1 cellular context compared by ENCODE assay signal in the genomic region with DNA sequence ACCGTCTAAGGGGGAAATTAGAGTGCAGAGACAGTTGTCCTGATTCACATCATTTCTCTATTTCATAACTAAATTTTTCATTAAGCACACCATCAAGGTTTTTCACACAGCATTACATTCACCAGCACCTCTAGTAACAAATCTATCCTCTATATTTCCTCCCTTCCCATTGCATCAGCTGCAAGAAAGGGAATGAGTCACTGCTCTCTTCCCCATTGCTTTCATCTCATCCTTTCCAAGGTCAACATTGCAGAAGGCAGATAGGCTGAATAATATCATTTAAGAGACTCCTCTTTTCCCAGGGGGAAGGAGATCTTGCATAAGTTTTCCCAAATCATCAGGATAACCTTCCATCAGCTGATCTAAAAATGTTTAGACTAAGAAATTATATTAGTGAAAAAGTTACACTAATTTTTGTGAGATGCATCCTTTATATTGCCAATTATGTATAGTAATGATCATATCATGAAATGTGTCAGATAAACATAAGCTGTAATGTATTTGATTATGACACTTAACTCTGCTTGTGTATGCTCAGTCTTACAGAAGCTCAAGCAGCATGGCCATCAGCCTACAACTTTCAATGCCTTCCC.
TF ChIP-seq lines count a peak whose summit lies in the region.

No MANE protein-coding gene starts in this region.

TF ChIP-seq in K562, 482 proteins besides CTCF, POLR2A, EP300 and RAD21 (continued from another document and continues in another):
- TF ChIP-seq, protein P1, sequence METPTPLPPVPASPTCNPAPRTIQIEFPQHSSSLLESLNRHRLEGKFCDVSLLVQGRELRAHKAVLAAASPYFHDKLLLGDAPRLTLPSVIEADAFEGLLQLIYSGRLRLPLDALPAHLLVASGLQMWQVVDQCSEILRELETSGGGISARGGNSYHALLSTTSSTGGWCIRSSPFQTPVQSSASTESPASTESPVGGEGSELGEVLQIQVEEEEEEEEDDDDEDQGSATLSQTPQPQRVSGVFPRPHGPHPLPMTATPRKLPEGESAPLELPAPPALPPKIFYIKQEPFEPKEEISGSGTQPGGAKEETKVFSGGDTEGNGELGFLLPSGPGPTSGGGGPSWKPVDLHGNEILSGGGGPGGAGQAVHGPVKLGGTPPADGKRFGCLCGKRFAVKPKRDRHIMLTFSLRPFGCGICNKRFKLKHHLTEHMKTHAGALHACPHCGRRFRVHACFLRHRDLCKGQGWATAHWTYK (CRISPR knock-in tag; IDR thresholded peaks at IDR 0.05) = 0 out of 2 replicates have a peak, but pooled peaks have one; percentile 56
- TF ChIP-seq, protein P2, sequence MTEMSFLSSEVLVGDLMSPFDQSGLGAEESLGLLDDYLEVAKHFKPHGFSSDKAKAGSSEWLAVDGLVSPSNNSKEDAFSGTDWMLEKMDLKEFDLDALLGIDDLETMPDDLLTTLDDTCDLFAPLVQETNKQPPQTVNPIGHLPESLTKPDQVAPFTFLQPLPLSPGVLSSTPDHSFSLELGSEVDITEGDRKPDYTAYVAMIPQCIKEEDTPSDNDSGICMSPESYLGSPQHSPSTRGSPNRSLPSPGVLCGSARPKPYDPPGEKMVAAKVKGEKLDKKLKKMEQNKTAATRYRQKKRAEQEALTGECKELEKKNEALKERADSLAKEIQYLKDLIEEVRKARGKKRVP (CRISPR knock-in tag; IDR thresholded peaks at IDR 0.05) = peak; percentile 90
- TF ChIP-seq ZNF75A (CRISPR knock-in tag; IDR thresholded peaks at IDR 0.05) (peak; percentile 45; the same call in 1 of the 2 replicates), MCM7 (IDR thresholded peaks at IDR 0.05) (no peak), GATAD2B (IDR thresholded peaks at IDR 0.05; ENCODE audit: borderline replicate concordance) (no peak), KDM4B (IDR thresholded peaks at IDR 0.05; ENCODE audit: borderline replicate concordance in 2 of 2, low read depth in 1 of 2) (no peak), ZNF143 (CRISPR knock-in tag; IDR thresholded peaks at IDR 0.05) (no peak), ZNF431 (CRISPR knock-in tag; IDR thresholded peaks at IDR 0.05) (no peak), MAFG (tag; conservative IDR thresholded peaks at IDR 0.05) (no peak), ZNF41 (CRISPR knock-in tag; conservative IDR thresholded peaks at IDR 0.05) (0 out of 2 replicates have a peak, but pooled peaks have one; percentile 15), MXI1 (IDR thresholded peaks at IDR 0.05; ENCODE audit: low read depth, low read length) (no peak), ZNF274 (IDR thresholded peaks at IDR 0.05; ENCODE audit: borderline replicate concordance, low read depth, low read length) (no peak), JUND (IDR thresholded peaks at IDR 0.05; ENCODE audit: borderline replicate concordance, low read depth, low read length) (peak; percentile 98), JUND (tag; IDR thresholded peaks at IDR 0.05; ENCODE audit: borderline replicate concordance, low read depth, low read length) (peak; percentile 96), SMARCE1 (IDR thresholded peaks at IDR 0.05) (peak; percentile 88), SMARCC2 (IDR thresholded peaks at IDR 0.05; ENCODE audit: low read depth) (peak; percentile 63; the same call in 1 of the 2 replicates), PHB (CRISPR knock-in tag; IDR thresholded peaks at IDR 0.05) (no peak), TCF3 (CRISPR knock-in tag; IDR thresholded peaks at IDR 0.05) (peak; percentile 45; the same call in 1 of the 2 replicates), L3MBTL2 (IDR thresholded peaks at IDR 0.05) (0 out of 2 replicates have a peak, but pooled peaks have one; percentile 21), DACH1 (IDR thresholded peaks at IDR 0.05; ENCODE audit: partially characterized antibody) (peak; percentile 13), FOSL1 (tag; conservative IDR thresholded peaks at IDR 0.05) (peak; percentile 98), LEF1 (IDR thresholded peaks at IDR 0.05) (peak; percentile 97), GABPB2 (CRISPR knock-in tag; conservative IDR thresholded peaks at IDR 0.05) (no peak)
- TF ChIP-seq, protein P3, sequence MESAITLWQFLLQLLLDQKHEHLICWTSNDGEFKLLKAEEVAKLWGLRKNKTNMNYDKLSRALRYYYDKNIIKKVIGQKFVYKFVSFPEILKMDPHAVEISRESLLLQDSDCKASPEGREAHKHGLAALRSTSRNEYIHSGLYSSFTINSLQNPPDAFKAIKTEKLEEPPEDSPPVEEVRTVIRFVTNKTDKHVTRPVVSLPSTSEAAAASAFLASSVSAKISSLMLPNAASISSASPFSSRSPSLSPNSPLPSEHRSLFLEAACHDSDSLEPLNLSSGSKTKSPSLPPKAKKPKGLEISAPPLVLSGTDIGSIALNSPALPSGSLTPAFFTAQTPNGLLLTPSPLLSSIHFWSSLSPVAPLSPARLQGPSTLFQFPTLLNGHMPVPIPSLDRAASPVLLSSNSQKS (CRISPR knock-in tag; IDR thresholded peaks at IDR 0.05) = peak; percentile 43; the same call in 1 of the 2 replicates
- TF ChIP-seq, protein P4, sequence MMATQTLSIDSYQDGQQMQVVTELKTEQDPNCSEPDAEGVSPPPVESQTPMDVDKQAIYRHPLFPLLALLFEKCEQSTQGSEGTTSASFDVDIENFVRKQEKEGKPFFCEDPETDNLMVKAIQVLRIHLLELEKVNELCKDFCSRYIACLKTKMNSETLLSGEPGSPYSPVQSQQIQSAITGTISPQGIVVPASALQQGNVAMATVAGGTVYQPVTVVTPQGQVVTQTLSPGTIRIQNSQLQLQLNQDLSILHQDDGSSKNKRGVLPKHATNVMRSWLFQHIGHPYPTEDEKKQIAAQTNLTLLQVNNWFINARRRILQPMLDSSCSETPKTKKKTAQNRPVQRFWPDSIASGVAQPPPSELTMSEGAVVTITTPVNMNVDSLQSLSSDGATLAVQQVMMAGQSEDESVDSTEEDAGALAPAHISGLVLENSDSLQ (IDR thresholded peaks at IDR 0.05) = no peak
- TF ChIP-seq, protein P5, sequence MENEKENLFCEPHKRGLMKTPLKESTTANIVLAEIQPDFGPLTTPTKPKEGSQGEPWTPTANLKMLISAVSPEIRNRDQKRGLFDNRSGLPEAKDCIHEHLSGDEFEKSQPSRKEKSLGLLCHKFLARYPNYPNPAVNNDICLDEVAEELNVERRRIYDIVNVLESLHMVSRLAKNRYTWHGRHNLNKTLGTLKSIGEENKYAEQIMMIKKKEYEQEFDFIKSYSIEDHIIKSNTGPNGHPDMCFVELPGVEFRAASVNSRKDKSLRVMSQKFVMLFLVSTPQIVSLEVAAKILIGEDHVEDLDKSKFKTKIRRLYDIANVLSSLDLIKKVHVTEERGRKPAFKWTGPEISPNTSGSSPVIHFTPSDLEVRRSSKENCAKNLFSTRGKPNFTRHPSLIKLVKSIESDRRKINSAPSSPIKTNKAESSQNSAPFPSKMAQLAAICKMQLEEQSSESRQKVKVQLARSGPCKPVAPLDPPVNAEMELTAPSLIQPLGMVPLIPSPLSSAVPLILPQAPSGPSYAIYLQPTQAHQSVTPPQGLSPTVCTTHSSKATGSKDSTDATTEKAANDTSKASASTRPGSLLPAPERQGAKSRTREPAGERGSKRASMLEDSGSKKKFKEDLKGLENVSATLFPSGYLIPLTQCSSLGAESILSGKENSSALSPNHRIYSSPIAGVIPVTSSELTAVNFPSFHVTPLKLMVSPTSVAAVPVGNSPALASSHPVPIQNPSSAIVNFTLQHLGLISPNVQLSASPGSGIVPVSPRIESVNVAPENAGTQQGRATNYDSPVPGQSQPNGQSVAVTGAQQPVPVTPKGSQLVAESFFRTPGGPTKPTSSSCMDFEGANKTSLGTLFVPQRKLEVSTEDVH (IDR thresholded peaks at IDR 0.05; ENCODE audit: low read depth, partially characterized antibody) = no peak
- TF ChIP-seq, protein P6, sequence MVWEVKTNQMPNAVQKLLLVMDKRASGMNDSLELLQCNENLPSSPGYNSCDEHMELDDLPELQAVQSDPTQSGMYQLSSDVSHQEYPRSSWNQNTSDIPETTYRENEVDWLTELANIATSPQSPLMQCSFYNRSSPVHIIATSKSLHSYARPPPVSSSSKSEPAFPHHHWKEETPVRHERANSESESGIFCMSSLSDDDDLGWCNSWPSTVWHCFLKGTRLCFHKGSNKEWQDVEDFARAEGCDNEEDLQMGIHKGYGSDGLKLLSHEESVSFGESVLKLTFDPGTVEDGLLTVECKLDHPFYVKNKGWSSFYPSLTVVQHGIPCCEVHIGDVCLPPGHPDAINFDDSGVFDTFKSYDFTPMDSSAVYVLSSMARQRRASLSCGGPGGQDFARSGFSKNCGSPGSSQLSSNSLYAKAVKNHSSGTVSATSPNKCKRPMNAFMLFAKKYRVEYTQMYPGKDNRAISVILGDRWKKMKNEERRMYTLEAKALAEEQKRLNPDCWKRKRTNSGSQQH (CRISPR knock-in tag; IDR thresholded peaks at IDR 0.05) = peak; percentile 43; the same call in 1 of the 2 replicates
- TF ChIP-seq, protein P7, sequence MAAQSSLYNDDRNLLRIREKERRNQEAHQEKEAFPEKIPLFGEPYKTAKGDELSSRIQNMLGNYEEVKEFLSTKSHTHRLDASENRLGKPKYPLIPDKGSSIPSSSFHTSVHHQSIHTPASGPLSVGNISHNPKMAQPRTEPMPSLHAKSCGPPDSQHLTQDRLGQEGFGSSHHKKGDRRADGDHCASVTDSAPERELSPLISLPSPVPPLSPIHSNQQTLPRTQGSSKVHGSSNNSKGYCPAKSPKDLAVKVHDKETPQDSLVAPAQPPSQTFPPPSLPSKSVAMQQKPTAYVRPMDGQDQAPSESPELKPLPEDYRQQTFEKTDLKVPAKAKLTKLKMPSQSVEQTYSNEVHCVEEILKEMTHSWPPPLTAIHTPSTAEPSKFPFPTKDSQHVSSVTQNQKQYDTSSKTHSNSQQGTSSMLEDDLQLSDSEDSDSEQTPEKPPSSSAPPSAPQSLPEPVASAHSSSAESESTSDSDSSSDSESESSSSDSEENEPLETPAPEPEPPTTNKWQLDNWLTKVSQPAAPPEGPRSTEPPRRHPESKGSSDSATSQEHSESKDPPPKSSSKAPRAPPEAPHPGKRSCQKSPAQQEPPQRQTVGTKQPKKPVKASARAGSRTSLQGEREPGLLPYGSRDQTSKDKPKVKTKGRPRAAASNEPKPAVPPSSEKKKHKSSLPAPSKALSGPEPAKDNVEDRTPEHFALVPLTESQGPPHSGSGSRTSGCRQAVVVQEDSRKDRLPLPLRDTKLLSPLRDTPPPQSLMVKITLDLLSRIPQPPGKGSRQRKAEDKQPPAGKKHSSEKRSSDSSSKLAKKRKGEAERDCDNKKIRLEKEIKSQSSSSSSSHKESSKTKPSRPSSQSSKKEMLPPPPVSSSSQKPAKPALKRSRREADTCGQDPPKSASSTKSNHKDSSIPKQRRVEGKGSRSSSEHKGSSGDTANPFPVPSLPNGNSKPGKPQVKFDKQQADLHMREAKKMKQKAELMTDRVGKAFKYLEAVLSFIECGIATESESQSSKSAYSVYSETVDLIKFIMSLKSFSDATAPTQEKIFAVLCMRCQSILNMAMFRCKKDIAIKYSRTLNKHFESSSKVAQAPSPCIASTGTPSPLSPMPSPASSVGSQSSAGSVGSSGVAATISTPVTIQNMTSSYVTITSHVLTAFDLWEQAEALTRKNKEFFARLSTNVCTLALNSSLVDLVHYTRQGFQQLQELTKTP (IDR thresholded peaks at IDR 0.05; ENCODE audit: low read depth in 1 of 2, partially characterized antibody in 2 of 2) = peak in 1 of 2 experiments; percentile 79
- TF ChIP-seq, protein P8, sequence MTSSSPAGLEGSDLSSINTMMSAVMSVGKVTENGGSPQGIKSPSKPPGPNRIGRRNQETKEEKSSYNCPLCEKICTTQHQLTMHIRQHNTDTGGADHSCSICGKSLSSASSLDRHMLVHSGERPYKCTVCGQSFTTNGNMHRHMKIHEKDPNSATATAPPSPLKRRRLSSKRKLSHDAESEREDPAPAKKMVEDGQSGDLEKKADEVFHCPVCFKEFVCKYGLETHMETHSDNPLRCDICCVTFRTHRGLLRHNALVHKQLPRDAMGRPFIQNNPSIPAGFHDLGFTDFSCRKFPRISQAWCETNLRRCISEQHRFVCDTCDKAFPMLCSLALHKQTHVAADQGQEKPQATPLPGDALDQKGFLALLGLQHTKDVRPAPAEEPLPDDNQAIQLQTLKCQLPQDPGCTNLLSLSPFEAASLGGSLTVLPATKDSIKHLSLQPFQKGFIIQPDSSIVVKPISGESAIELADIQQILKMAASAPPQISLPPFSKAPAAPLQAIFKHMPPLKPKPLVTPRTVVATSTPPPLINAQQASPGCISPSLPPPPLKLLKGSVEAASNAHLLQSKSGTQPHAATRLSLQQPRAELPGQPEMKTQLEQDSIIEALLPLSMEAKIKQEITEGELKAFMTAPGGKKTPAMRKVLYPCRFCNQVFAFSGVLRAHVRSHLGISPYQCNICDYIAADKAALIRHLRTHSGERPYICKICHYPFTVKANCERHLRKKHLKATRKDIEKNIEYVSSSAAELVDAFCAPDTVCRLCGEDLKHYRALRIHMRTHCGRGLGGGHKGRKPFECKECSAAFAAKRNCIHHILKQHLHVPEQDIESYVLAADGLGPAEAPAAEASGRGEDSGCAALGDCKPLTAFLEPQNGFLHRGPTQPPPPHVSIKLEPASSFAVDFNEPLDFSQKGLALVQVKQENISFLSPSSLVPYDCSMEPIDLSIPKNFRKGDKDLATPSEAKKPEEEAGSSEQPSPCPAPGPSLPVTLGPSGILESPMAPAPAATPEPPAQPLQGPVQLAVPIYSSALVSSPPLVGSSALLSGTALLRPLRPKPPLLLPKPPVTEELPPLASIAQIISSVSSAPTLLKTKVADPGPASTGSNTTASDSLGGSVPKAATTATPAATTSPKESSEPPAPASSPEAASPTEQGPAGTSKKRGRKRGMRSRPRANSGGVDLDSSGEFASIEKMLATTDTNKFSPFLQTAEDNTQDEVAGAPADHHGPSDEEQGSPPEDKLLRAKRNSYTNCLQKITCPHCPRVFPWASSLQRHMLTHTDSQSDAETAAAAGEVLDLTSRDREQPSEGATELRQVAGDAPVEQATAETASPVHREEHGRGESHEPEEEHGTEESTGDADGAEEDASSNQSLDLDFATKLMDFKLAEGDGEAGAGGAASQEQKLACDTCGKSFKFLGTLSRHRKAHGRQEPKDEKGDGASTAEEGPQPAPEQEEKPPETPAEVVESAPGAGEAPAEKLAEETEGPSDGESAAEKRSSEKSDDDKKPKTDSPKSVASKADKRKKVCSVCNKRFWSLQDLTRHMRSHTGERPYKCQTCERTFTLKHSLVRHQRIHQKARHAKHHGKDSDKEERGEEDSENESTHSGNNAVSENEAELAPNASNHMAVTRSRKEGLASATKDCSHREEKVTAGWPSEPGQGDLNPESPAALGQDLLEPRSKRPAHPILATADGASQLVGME (CRISPR knock-in tag; IDR thresholded peaks at IDR 0.05) = peak; percentile 46; the same call in 1 of the 2 replicates
- TF ChIP-seq, protein P9, sequence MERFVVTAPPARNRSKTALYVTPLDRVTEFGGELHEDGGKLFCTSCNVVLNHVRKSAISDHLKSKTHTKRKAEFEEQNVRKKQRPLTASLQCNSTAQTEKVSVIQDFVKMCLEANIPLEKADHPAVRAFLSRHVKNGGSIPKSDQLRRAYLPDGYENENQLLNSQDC (CRISPR knock-in tag; IDR thresholded peaks at IDR 0.05) = no peak
